ENCODE assay signal across 1 cellular context in the genomic region with DNA sequence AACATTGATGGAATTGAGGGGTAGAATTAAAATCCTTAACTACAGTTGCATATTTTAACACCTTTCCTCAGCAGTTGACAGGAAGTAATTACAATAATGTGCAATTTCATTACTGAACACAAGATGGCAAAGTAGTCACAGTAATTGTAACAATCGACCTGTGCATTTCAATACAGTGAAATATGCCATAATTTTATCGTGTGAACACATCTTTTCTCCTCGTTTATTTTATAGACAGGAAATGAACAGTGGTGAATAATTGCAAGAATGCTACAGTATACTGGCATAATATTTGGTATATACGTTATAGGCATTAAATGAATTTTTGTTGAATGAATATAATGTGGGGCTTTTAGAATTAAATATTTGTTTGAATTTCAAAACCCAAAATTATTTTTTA.
TF ChIP-seq lines count a peak whose summit lies in the region.

No MANE protein-coding gene starts in this region.

TF ChIP-seq in HEK293, 187 proteins besides CTCF, POLR2A, EP300 and RAD21 (continued from another document):
- TF ChIP-seq, protein P1, sequence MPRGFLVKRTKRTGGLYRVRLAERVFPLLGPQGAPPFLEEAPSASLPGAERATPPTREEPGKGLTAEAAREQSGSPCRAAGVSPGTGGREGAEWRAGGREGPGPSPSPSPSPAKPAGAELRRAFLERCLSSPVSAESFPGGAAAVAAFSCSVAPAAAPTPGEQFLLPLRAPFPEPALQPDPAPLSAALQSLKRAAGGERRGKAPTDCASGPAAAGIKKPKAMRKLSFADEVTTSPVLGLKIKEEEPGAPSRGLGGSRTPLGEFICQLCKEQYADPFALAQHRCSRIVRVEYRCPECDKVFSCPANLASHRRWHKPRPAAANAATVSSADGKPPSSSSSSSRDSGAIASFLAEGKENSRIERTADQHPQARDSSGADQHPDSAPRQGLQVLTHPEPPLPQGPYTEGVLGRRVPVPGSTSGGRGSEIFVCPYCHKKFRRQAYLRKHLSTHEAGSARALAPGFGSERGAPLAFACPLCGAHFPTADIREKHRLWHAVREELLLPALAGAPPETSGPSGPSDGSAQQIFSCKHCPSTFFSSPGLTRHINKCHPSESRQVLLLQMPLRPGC (tag by site-specific recombination; IDR thresholded peaks at IDR 0.05), result 0 out of 2 replicates have a peak, but pooled peaks have one; percentile 35
- TF ChIP-seq MYNN (tag by site-specific recombination; IDR thresholded peaks at IDR 0.05; ENCODE audit: borderline replicate concordance) (no peak), ZNF169 (tag by site-specific recombination; IDR thresholded peaks at IDR 0.05) (no peak), ZNF114 (tag by site-specific recombination; IDR thresholded peaks at IDR 0.05) (no peak), ZNF654 (tag by site-specific recombination; IDR thresholded peaks at IDR 0.05; ENCODE audit: low read depth) (peak; percentile 93), FEZF1 (tag by site-specific recombination; IDR thresholded peaks at IDR 0.05) (peak; percentile 31; the same call in 1 of the 2 replicates), ZNF10 (tag by site-specific recombination; IDR thresholded peaks at IDR 0.05) (peak; percentile 98), ZNF221 (tag by site-specific recombination; IDR thresholded peaks at IDR 0.05; ENCODE audit: borderline replicate concordance) (0 out of 2 replicates have a peak, but pooled peaks have one; percentile 79), ZNF174 (tag by site-specific recombination; IDR thresholded peaks at IDR 0.05) (no peak), ZSCAN30 (tag by site-specific recombination; IDR thresholded peaks at IDR 0.05) (peak; percentile 61; the same call in 1 of the 2 replicates), ZEB2 (tag by site-specific recombination; IDR thresholded peaks at IDR 0.05) (0 out of 2 replicates have a peak, but pooled peaks have one; percentile 54), ZBTB17 (tag by site-specific recombination; IDR thresholded peaks at IDR 0.05) (peak; percentile 61; the same call in 1 of the 2 replicates), ZNF561 (tag by site-specific recombination; IDR thresholded peaks at IDR 0.05; ENCODE audit: borderline replicate concordance) (no peak), ZNF2 (tag by site-specific recombination; IDR thresholded peaks at IDR 0.05) (peak; percentile 62)
- TF ChIP-seq, protein P2, sequence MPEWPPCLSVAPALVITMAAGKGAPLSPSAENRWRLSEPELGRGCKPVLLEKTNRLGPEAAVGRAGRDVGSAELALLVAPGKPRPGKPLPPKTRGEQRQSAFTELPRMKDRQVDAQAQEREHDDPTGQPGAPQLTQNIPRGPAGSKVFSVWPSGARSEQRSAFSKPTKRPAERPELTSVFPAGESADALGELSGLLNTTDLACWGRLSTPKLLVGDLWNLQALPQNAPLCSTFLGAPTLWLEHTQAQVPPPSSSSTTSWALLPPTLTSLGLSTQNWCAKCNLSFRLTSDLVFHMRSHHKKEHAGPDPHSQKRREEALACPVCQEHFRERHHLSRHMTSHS (tag by site-specific recombination; IDR thresholded peaks at IDR 0.05), result no peak
- TF ChIP-seq, protein P3, sequence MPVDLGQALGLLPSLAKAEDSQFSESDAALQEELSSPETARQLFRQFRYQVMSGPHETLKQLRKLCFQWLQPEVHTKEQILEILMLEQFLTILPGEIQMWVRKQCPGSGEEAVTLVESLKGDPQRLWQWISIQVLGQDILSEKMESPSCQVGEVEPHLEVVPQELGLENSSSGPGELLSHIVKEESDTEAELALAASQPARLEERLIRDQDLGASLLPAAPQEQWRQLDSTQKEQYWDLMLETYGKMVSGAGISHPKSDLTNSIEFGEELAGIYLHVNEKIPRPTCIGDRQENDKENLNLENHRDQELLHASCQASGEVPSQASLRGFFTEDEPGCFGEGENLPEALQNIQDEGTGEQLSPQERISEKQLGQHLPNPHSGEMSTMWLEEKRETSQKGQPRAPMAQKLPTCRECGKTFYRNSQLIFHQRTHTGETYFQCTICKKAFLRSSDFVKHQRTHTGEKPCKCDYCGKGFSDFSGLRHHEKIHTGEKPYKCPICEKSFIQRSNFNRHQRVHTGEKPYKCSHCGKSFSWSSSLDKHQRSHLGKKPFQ (tag by site-specific recombination; IDR thresholded peaks at IDR 0.05), result 0 out of 2 replicates have a peak, but pooled peaks have one; percentile 29
- TF ChIP-seq, protein P4, sequence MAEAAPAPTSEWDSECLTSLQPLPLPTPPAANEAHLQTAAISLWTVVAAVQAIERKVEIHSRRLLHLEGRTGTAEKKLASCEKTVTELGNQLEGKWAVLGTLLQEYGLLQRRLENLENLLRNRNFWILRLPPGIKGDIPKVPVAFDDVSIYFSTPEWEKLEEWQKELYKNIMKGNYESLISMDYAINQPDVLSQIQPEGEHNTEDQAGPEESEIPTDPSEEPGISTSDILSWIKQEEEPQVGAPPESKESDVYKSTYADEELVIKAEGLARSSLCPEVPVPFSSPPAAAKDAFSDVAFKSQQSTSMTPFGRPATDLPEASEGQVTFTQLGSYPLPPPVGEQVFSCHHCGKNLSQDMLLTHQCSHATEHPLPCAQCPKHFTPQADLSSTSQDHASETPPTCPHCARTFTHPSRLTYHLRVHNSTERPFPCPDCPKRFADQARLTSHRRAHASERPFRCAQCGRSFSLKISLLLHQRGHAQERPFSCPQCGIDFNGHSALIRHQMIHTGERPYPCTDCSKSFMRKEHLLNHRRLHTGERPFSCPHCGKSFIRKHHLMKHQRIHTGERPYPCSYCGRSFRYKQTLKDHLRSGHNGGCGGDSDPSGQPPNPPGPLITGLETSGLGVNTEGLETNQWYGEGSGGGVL (tag by site-specific recombination; IDR thresholded peaks at IDR 0.05), result no peak
